In genomic region chr17:65184235-65184959, GRCh38 we compare ENCODE assay signal across 14 cellular contexts. TPM values are rescaled to one million over a fixed set of nuclear protein-coding genes. Genes with fewer than 3 reads are reported as not detected.
DNase-seq lines count a peak whose midpoint lies in the region; ATAC-seq and TF ChIP-seq lines count a peak whose summit lies in the region.
"Had no signal": no experiment of that assay in that cellular context is flagged by ENCODE, and none has a peak within 500 bp of the region (broad histone marks: within the 10 kb centered on the region; RNA-seq: fewer than 3 reads in every experiment).

No MANE protein-coding gene starts in this region.

- no peak for ATAC-seq in activated T-cell treated with anti-CD3 and anti-CD28 coated beads, Interleukin-2, amount 50 U/mL, for 72 hours (replicated peaks in 1 of 2)
- no peak for ATAC-seq in activated T-helper 17 cell treated with anti-CD3 and anti-CD28 coated beads, Interleukin-2, amount 50 U/mL, for 72 hours (replicated peaks)
- ATAC-seq: right cardiac atrium had no signal

- DNase-seq in activated T-cell treated with anti-CD3 and anti-CD28 coated beads, Interleukin-2, amount 50 U/mL, for 72 hours: no peak
- DNase-seq in activated T-cell treated with anti-CD3 and anti-CD28 coated beads, Interleukin-2, amount 50 U/mL, for 1 hour: no peak
- peak; percentile 13 for DNase-seq in medulla oblongata (ENCODE audit: extremely low spot score)
- DNase-seq in type B pancreatic cell (ENCODE audit: extremely low spot score, unreplicated experiment): no peak
- no peak for DNase-seq in LoVo (ENCODE audit: low spot score)
- no peak for DNase-seq in DMS53 (lab: John Stamatoyannopoulos, UW)
- no peak for DNase-seq in activated CD4-positive, alpha-beta T cell treated with anti-CD3 and anti-CD28 coated beads for 1 hour
- DNase-seq: activated CD4-positive, alpha-beta T cell treated with anti-CD3 and anti-CD28 coated beads for 48 hours; Calu3; GDM1; NCI-H1694; NCI-H446; right cardiac atrium had no signal

- peaks cover 45% of the 10 kb centered on the region for H3K4me1 Mint-ChIP-seq in activated T-cell treated with anti-CD3 and anti-CD28 coated beads, Interleukin-2, amount 50 U/mL, for 72 hours (ENCODE audit: low read depth)
- peaks cover 40% of the 10 kb centered on the region for H3K4me1 Mint-ChIP-seq in activated T-helper 17 cell treated with anti-CD3 and anti-CD28 coated beads, Interleukin-2, amount 50 U/mL, for 72 hours
- H3K4me1 Mint-ChIP-seq in type B pancreatic cell (ENCODE audit: unreplicated experiment): peaks cover 17% of the 10 kb centered on the region

- H3K36me3 Mint-ChIP-seq in activated T-cell treated with anti-CD3 and anti-CD28 coated beads, Interleukin-2, amount 50 U/mL, for 72 hours (ENCODE audit: insufficient read depth in 2 of 2): no peaks in the 10 kb centered on the region
- no peaks in the 10 kb centered on the region for H3K36me3 Mint-ChIP-seq in activated T-helper 17 cell treated with anti-CD3 and anti-CD28 coated beads, Interleukin-2, amount 50 U/mL, for 72 hours (ENCODE audit: low read depth)
- no peaks in the 10 kb centered on the region for H3K36me3 Mint-ChIP-seq in type B pancreatic cell

- peak overlapping the region in 1 of 2 donors; percentile 18 for H3K4me3 Mint-ChIP-seq in activated T-cell treated with anti-CD3 and anti-CD28 coated beads, Interleukin-2, amount 50 U/mL, for 72 hours
- peak overlapping the region; percentile 6 for H3K4me3 Mint-ChIP-seq in activated T-helper 17 cell treated with anti-CD3 and anti-CD28 coated beads, Interleukin-2, amount 50 U/mL, for 72 hours
- no peak overlapping the region for H3K4me3 Mint-ChIP-seq in type B pancreatic cell

- H3K27ac Mint-ChIP-seq in activated T-cell treated with anti-CD3 and anti-CD28 coated beads, Interleukin-2, amount 50 U/mL, for 72 hours: peak overlapping the region; percentile 17
- H3K27ac Mint-ChIP-seq in activated T-helper 17 cell treated with anti-CD3 and anti-CD28 coated beads, Interleukin-2, amount 50 U/mL, for 72 hours: peak overlapping the region; percentile 65
- H3K27ac Mint-ChIP-seq in type B pancreatic cell: peak overlapping the region; percentile 47

- peaks cover 27% of the 10 kb centered on the region for H3K27me3 Mint-ChIP-seq in activated T-cell treated with anti-CD3 and anti-CD28 coated beads, Interleukin-2, amount 50 U/mL, for 72 hours (ENCODE audit: low read depth)
- H3K27me3 Mint-ChIP-seq in activated T-helper 17 cell treated with anti-CD3 and anti-CD28 coated beads, Interleukin-2, amount 50 U/mL, for 72 hours: no peaks in the 10 kb centered on the region
- peaks cover 5% of the 10 kb centered on the region for H3K27me3 Mint-ChIP-seq in type B pancreatic cell

- H3K9me3 Mint-ChIP-seq in activated T-cell treated with anti-CD3 and anti-CD28 coated beads, Interleukin-2, amount 50 U/mL, for 72 hours: no peaks in the 10 kb centered on the region
- no peaks in the 10 kb centered on the region for H3K9me3 Mint-ChIP-seq in activated T-helper 17 cell treated with anti-CD3 and anti-CD28 coated beads, Interleukin-2, amount 50 U/mL, for 72 hours
- no peaks in the 10 kb centered on the region for H3K9me3 Mint-ChIP-seq in type B pancreatic cell

- TF ChIP-seq CTCF in type B pancreatic cell (conservative IDR thresholded peaks at IDR 0.05): no peak

RNA-seq across cellular contexts. Expression of gene RGS9, which starts 47.2 kb away (rescaled TPM):
- total RNA-seq in activated T-cell treated with anti-CD3 and anti-CD28 coated beads, Interleukin-2, amount 50 U/mL, for 72 hours: 10 to 100 TPM in 1 of 2 donors, 1 to 10 TPM in 1; 5.8 to 16.6 TPM
- 1 to 10 TPM; 5.1 to 7.5 TPM for total RNA-seq in activated T-helper 17 cell treated with anti-CD3 and anti-CD28 coated beads, Interleukin-2, amount 50 U/mL, for 72 hours
- total RNA-seq in type B pancreatic cell (ENCODE audit: low replicate concordance): 5.1 and 5.5 TPM in 2 replicates
